Comparison of ENCODE assay signal across 8 cellular contexts in genomic region chr5:55600536-55601208, GRCh38.
DNase-seq lines count a peak whose midpoint lies in the region; ATAC-seq and TF ChIP-seq lines count a peak whose summit lies in the region.

No MANE protein-coding gene starts in this region.

- peaks cover 74% of the 10 kb centered on the region for H3K4me1 ChIP-seq in ACC112 (ENCODE audit: control insufficient read depth, insufficient read depth, low read length, unreplicated experiment)
- peaks cover 0 to 87% (median 67%) of the 10 kb centered on the region in 4 donors for H3K4me1 ChIP-seq in tibial artery

- no peaks in the 10 kb centered on the region for H3K36me3 Mint-ChIP-seq in activated naive CD8-positive, alpha-beta T cell

- H3K79me2 ChIP-seq in ACC112 (ENCODE audit: control insufficient read depth, insufficient read depth, low read length, unreplicated experiment): no peaks in the 10 kb centered on the region

- H3K27me3 ChIP-seq in ACC112 (ENCODE audit: insufficient read depth, low read length): no peaks in the 10 kb centered on the region
- H3K27me3 ChIP-seq in tibial artery: no peaks in the 10 kb centered on the region

- H3K4me3 ChIP-seq in ACC112 (ENCODE audit: low read depth, low read length) (peak overlapping the region; percentile 31), tibial artery (peak overlapping the region in 1 of 2 donors; percentile 8)

- peak; percentile 59 for DNase-seq in HCEC 1CT
- DNase-seq in left kidney (ENCODE audit: low read depth, low spot score): peak; percentile 33
- peak in 1 of 2 donors; percentile 31 for DNase-seq in tibial artery
- no peak for DNase-seq in NCI-H187 (lab: John Stamatoyannopoulos, UW)

- no peak for TF ChIP-seq CTCF in tibial artery (IDR thresholded peaks at IDR 0.05)

- peak overlapping the region; percentile 55 for H3K27ac Mint-ChIP-seq in activated naive CD8-positive, alpha-beta T cell

- peaks cover 27% of the 10 kb centered on the region for H3K4me1 Mint-ChIP-seq in activated naive CD8-positive, alpha-beta T cell (ENCODE audit: low read depth)

- no peaks in the 10 kb centered on the region for H3K9me3 ChIP-seq in tibial artery

- peak overlapping the region; percentile 79 for H2AFZ ChIP-seq in ACC112 (ENCODE audit: low read length, unreplicated experiment)

- H3K27ac ChIP-seq in ACC112 (ENCODE audit: low read depth, low read length) (peak overlapping the region; percentile 99), tibial artery (peak overlapping the region; percentile 75 to 82)

- intact Hi-C loops in tibial artery (cut with DNase I; ENCODE audit: low total_unique reads): loop anchor here (5.0 kb wide), 1 partner anchor 33 kb away; no protein-coding TSS in a partner anchor

- no peaks in the 10 kb centered on the region for H3K9me3 Mint-ChIP-seq in activated naive CD8-positive, alpha-beta T cell (ENCODE audit: low read depth)

- peak overlapping the region; percentile 61 for H3K4me3 Mint-ChIP-seq in activated naive CD8-positive, alpha-beta T cell

- H3K36me3 ChIP-seq in ACC112 (ENCODE audit: insufficient read depth, low read length) (no peaks in the 10 kb centered on the region), tibial artery (no peaks in the 10 kb centered on the region)

- ATAC-seq in HG03097 (IDR thresholded peaks at IDR 0.05; ENCODE audit: low FRiP score, unreplicated experiment): no peak
- no peak for ATAC-seq in GM18870 (IDR thresholded peaks at IDR 0.05; ENCODE audit: unreplicated experiment)

- H3K27me3 Mint-ChIP-seq in activated naive CD8-positive, alpha-beta T cell: no peaks in the 10 kb centered on the region

Comparison
In these comparisons a context has a peak if more than half of its experiments do, and no peak if none do; other contexts are left out.
1. DNase-seq: peak in HCEC 1CT (single experiment) and left kidney (single experiment); none in NCI-H187 (0 of 2).